ENCODE assay signal across 20 cellular contexts in the genomic region with DNA sequence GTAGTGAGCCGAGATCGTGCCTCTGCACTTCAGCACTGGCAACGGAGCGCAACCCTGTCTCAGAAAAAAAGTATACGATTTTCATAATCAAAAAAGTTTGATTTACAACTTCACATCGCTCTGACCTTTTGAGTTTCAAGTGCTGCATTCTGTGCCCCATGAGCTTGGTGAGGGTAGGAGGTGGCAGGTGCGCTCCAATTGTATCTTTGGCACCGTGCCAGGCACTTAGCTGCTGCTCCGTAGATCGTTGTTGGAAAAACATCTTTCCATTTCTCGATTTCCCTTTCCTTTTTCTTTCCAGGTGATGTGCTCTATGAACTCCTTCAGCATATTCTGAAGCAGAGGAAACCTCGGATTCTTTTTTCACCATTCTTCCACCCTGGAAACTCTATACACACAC.
DNase-seq lines count a peak whose midpoint lies in the region; ATAC-seq and TF ChIP-seq lines count a peak whose summit lies in the region.
"Had no signal": no experiment of that assay in that cellular context is flagged by ENCODE, and none has a peak within 500 bp of the region (broad histone marks: within the 10 kb centered on the region; RNA-seq: fewer than 3 reads in every experiment).

No MANE protein-coding gene starts in this region.

- TF ChIP-seq CTCF in colonic mucosa (IDR thresholded peaks at IDR 0.05): no peak
- TF ChIP-seq CTCF in left lung (IDR thresholded peaks at IDR 0.05): no peak

- no peak overlapping the region for H3K9ac ChIP-seq in colonic mucosa (ENCODE audit: low read depth in 2 of 2, low read length in 2 of 2)
- H3K9ac ChIP-seq: KMS-11 had no signal

- H3K27me3 ChIP-seq in colonic mucosa (no peaks in the 10 kb centered on the region), left lung (no peaks in the 10 kb centered on the region)
- H3K27me3 ChIP-seq: foreskin keratinocyte, Peyer's patch had no signal

- H3K4me1 ChIP-seq in colonic mucosa: peaks cover 6% of the 10 kb centered on the region
- H3K4me1 ChIP-seq in left lung: peaks cover 0 to 40% of the 10 kb centered on the region in 2 donors
- H3K4me1 ChIP-seq: foreskin keratinocyte, psoas muscle had no signal

- H3K9me3 ChIP-seq in colonic mucosa (no peaks in the 10 kb centered on the region), left lung (no peaks in the 10 kb centered on the region)
- H3K9me3 ChIP-seq: Peyer's patch, psoas muscle had no signal

- no peak for ATAC-seq in left lung
- ATAC-seq: foreskin keratinocyte; naive thymus-derived CD4-positive, alpha-beta T cell; psoas muscle; T-cell had no signal

- no peak overlapping the region for H3K4me3 ChIP-seq in colonic mucosa
- H3K4me3 ChIP-seq in left lung: no peak overlapping the region
- H3K4me3 ChIP-seq: lung, Peyer's patch, psoas muscle had no signal

- intact Hi-C loops in colonic mucosa (cut with DNase I): no loop called here
- intact Hi-C loops in left lung (cut with DNase I): no loop called here

- DNase-seq in DMS79 (lab: John Stamatoyannopoulos, UW) (peak; percentile 85), NCI-H1105 (lab: John Stamatoyannopoulos, UW) (peak; percentile 95), NCI-H345 treated with DMSO at 0.1 percent for 48 hours (lab: John Stamatoyannopoulos, UW; ENCODE audit: unreplicated experiment) (peak; percentile 95), colonic mucosa (peak; percentile 56), left lung (no peak), ureter (ENCODE audit: low spot score) (no peak), foreskin melanocyte (no peak)
- DNase-seq: activated T-cell treated with anti-CD3 and anti-CD28 coated beads for 4 hours; CD4-positive, alpha-beta T cell; foreskin keratinocyte; GDM1; HCEC 1CT; naive thymus-derived CD4-positive, alpha-beta T cell; NCI-H446; Peyer's patch; psoas muscle; stimulated activated CD4-positive, alpha-beta T cell treated with anti-CD3 and anti-CD28 coated beads, Interleukin-15, amount 100 ng/mL, for 24 hours; T-cell had no signal

- peak overlapping the region; percentile 13 for H3K27ac ChIP-seq in colonic mucosa
- H3K27ac ChIP-seq in left lung: no peak overlapping the region
- H3K27ac ChIP-seq: foreskin keratinocyte, KMS-11, Peyer's patch, psoas muscle had no signal

- H3K36me3 ChIP-seq in colonic mucosa: no peaks in the 10 kb centered on the region
- H3K36me3 ChIP-seq in left lung: peaks cover 0 to 34% of the 10 kb centered on the region in 2 donors

Comparison
In these comparisons a context has a peak if more than half of its experiments do, and no peak if none do; other contexts are left out.
1. DNase-seq: peak in DMS79 (single experiment), NCI-H1105 (single experiment), NCI-H345 treated with DMSO at 0.1 percent for 48 hours (single experiment) and colonic mucosa (single experiment); none in left lung (0 of 2), ureter (single experiment) and foreskin melanocyte (single experiment).